ENCODE assay signal across 20 cellular contexts in the genomic region with DNA sequence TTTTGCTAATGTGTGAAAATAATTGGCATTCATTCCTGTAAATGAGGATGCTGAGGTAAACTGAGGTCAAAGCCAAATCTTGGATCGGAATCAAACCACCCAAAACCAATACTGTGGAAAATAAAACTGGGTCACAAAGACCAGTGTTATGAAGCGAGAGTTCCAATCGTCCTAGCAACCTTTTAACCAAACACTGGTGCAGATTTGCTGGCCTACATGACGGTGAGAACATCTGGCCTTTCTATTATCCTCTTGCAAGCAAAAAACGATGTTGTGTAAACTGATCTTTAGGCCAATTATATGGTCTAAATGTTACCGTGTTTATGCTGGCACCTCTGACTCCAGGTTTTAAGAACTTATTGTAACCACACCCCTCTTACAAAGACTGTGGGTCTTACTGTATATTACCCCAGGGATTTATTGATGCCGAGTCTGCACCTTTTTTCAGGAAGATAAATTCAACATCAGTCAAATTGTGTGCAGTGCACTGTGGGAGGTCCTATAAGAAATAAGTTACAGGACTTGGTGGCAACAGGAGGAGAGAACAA.
A peak's percentile ranks its signal among the peaks of the same experiment; 100 is the strongest.
DNase-seq lines count a peak whose midpoint lies in the region; FAIRE-seq and TF ChIP-seq lines count a peak whose summit lies in the region.
"Had no signal": no experiment of that assay in that cellular context is flagged by ENCODE, and none has a peak within 500 bp of the region (broad histone marks: within the 10 kb centered on the region; RNA-seq: fewer than 3 reads in every experiment).

No MANE protein-coding gene starts in this region.

- TF ChIP-seq CTCF in VCaP (conservative IDR thresholded peaks at IDR 0.05), result no peak

- peak; percentile 65 for FAIRE-seq in islet of Langerhans (lab: Jason Lieb, UNC)
- FAIRE-seq: A204.1 had no signal

- H3K27ac ChIP-seq in VCaP, result peak overlapping the region; percentile 50; the same call in 1 of the 2 replicates
- H3K27ac ChIP-seq: C4-2B, tibial artery had no signal

- DNase-seq in DMS53 (lab: John Stamatoyannopoulos, UW) (peak; percentile 16), DMS53 treated with DMSO at 0.1 percent for 48 hours (lab: John Stamatoyannopoulos, UW; ENCODE audit: unreplicated experiment) (no peak), NCI-H1092 (lab: John Stamatoyannopoulos, UW) (peak; percentile 12), NCI-H510A treated with DMSO at 0.1 percent for 48 hours (lab: John Stamatoyannopoulos, UW) (no peak), mucosa of gallbladder (ENCODE audit: low spot score) (no peak), C1 segment of cervical spinal cord (lab: John Stamatoyannopoulos, UW) (no peak)
- DNase-seq: activated CD4-positive, alpha-beta T cell treated with anti-CD3 and anti-CD28 coated beads, Interleukin-2, amount 10 ng/mL, durations not matched to agents 24 days and 14 days; activated CD8-positive, alpha-beta memory T cell treated with anti-CD3 and anti-CD28 coated beads, Interleukin-2, amount 50 U/mL, for 4 hours; activated gamma-delta T cell; amniotic stem cell; DMS79 treated with DMSO at 0.1 percent for 48 hours; hypothalamus; NCI-H146; NCI-H526; stimulated activated naive CD4-positive, alpha-beta T cell; tibial artery had no signal

Comparison
In these comparisons a context has a peak if more than half of its experiments do, and no peak if none do; other contexts are left out.
1. DNase-seq: peak in DMS53 (single experiment) and NCI-H1092 (single experiment); none in DMS53 treated with DMSO at 0.1 percent for 48 hours (single experiment), NCI-H510A treated with DMSO at 0.1 percent for 48 hours (single experiment), mucosa of gallbladder (single experiment) and C1 segment of cervical spinal cord (0 of 14).